In genomic region chr19:33264881-33265445, GRCh38 we compare ENCODE assay signal across 27 cellular contexts. TPM values are rescaled to one million over a fixed set of nuclear protein-coding genes. Genes with fewer than 3 reads are reported as not detected.
"Had no signal": no experiment of that assay in that cellular context is flagged by ENCODE, and none has a peak within 500 bp of the region (broad histone marks: within the 10 kb centered on the region; RNA-seq: fewer than 3 reads in every experiment).

No MANE protein-coding gene starts in this region.

- H3K27ac ChIP-seq: heart left ventricle, neutrophil, testis, tibial nerve, upper lobe of right lung, vagina had no signal

- DNase-seq: effector memory CD4-positive, alpha-beta T cell; hippocampal formation; kidney glomerular epithelial cell; mesendoderm; naive thymus-derived CD4-positive, alpha-beta T cell; nephron progenitor cell; stimulated activated CD4-positive, alpha-beta T cell treated with anti-CD3 and anti-CD28 coated beads, Interleukin-2, amount 100 ng/mL, for 24 hours; stimulated activated CD4-positive, alpha-beta T cell treated with anti-CD3 and anti-CD28 coated beads, Interleukin-4, amount 100 ng/mL, for 4 hours; stimulated activated naive B cell treated with anti-CD40 and anti-IgM and Interleukin-4, amounts not matched to agents 10 μg/mL and 1 μg/mL and 100 μg/mL, for 72 hours; stimulated activated naive CD8-positive, alpha-beta T cell treated with anti-CD3 and anti-CD28 coated beads, Interleukin-15, amount 100 ng/mL, for 72 hours; testis; upper lobe of right lung had no signal

- H3K9me3 ChIP-seq: heart left ventricle, neutrophil, testis, tibial nerve, upper lobe of right lung, vagina had no signal

- ATAC-seq: esophagus mucosa; heart left ventricle; naive thymus-derived CD4-positive, alpha-beta T cell; sciatic nerve; stimulated activated naive B cell treated with anti-CD40 and anti-IgM and Interleukin-4, amounts not matched to agents 10 μg/mL and 1 μg/mL and 100 μg/mL, for 72 hours; stimulated activated naive CD8-positive, alpha-beta T cell treated with anti-CD3 and anti-CD28 coated beads, Interleukin-15, amount 100 ng/mL, for 72 hours; upper lobe of right lung had no signal

- H3K36me3 ChIP-seq: heart left ventricle, neutrophil, tibial nerve, upper lobe of right lung, vagina had no signal

- FAIRE-seq: endometrium, frontal cortex had no signal

- H3K4me1 ChIP-seq: testis, vagina had no signal

- H3K4me3 ChIP-seq: heart left ventricle, testis, tibial nerve, upper lobe of right lung, vagina had no signal

RNA-seq across cellular contexts. Expression of gene CEBPA, which starts 37.4 kb away (rescaled TPM):
- polyA plus RNA-seq: fibroblast of lung; naive thymus-derived CD4-positive, alpha-beta T cell had no signal

RNA-seq across cellular contexts. Expression of gene SLC7A10, which starts 39.3 kb away (rescaled TPM):
- total RNA-seq: esophagus mucosa; fibroblast of lung; glomerular endothelial cell; liver; lung microvascular endothelial cell; mononuclear cell; naive thymus-derived CD4-positive, alpha-beta T cell; osteoblast; pulmonary artery endothelial cell had no signal
- polyA plus RNA-seq: fibroblast of lung; liver; naive thymus-derived CD4-positive, alpha-beta T cell had no signal
